Comparison of ENCODE assay signal across 26 cellular contexts in genomic region chr12:85784096-85784720, GRCh38. TPM values are rescaled to one million over a fixed set of nuclear protein-coding genes. Genes with fewer than 3 reads are reported as not detected.
DNase-seq lines count a peak whose midpoint lies in the region; ATAC-seq and TF ChIP-seq lines count a peak whose summit lies in the region.
"Had no signal": no experiment of that assay in that cellular context is flagged by ENCODE, and none has a peak within 500 bp of the region (broad histone marks: within the 10 kb centered on the region; RNA-seq: fewer than 3 reads in every experiment).

No MANE protein-coding gene starts in this region.

- ATAC-seq in GM21786 (IDR thresholded peaks at IDR 0.05; ENCODE audit: unreplicated experiment) = no peak
- ATAC-seq: activated CD8-positive, alpha-beta T cell treated with anti-CD3 and anti-CD28 coated beads for 36 hours; Panc1; psoas muscle had no signal

- peak overlapping the region; percentile 10 for H3K4me2 ChIP-seq in mammary epithelial cell (ENCODE audit: insufficient read depth, low read depth, low read length)
- no peak overlapping the region for H3K4me2 ChIP-seq in fibroblast of lung (ENCODE audit: extremely low read depth, insufficient read depth, low read length)

- intact Hi-C loops in mammary epithelial cell (cut with micrococcal nuclease) = loop anchor here (1.0 kb wide), 4 partner anchors 28 to 209 kb away; partner anchors contain the start of gene RASSF9
- intact Hi-C loops in breast epithelium (cut with DNase I; ENCODE audit: low total_unique reads) = no loop called here
- intact Hi-C loops in activated T-helper 1 cell treated with anti-CD3 and anti-CD28 coated beads, Interleukin-12 subunit alpha, Interleukin-12 subunit beta, Interleukin-2, Interleukin-4 antibody, amounts not matched to agents 30 ng/mL and 10 ng/mL and 1 ng/mL, durations not matched to agents 14 hours and 24 hours and 36 hours (cut with micrococcal nuclease) = no loop called here

- in situ Hi-C loops in mammary epithelial cell (cut with MboI; ENCODE audit: low sequenced_read_pairs in 2 of 2) = no loop called here

- no peaks in the 10 kb centered on the region for H3K36me3 ChIP-seq in mammary epithelial cell (ENCODE audit: insufficient read depth, low read length)
- no peaks in the 10 kb centered on the region for H3K36me3 ChIP-seq in breast epithelium
- H3K36me3 ChIP-seq in fibroblast of lung (ENCODE audit: control insufficient read depth, insufficient read depth, low read length) = no peaks in the 10 kb centered on the region
- H3K36me3 ChIP-seq: stomach had no signal

- H3K9me3 ChIP-seq in mammary epithelial cell (replicated peaks; ENCODE audit: insufficient read depth, low read length) (no peaks in the 10 kb centered on the region), breast epithelium (no peaks in the 10 kb centered on the region), fibroblast of lung (ENCODE audit: control insufficient read depth, insufficient read depth, low read depth, low read length) (no peaks in the 10 kb centered on the region)
- H3K9me3 ChIP-seq: psoas muscle had no signal

- H3K9ac ChIP-seq in mammary epithelial cell (ENCODE audit: insufficient read depth, low read length) (no peak overlapping the region), fibroblast of lung (ENCODE audit: insufficient read depth, low read length) (no peak overlapping the region)

- WGBS in mammary epithelial cell (ENCODE audit: low coverage, missing lambda C conversion rate) = 18% methylated on average over 2 of the region's 2 CpGs

- TF ChIP-seq CTCF in mammary epithelial cell (conservative IDR thresholded peaks at IDR 0.05 in 1 of 2, IDR thresholded peaks at IDR 0.05 in 1 of 2; ENCODE audit: extremely low read depth in 1 of 2, insufficient read depth in 1 of 2, low read depth in 1 of 2, low read length in 2 of 2) (no peak), breast epithelium (IDR thresholded peaks at IDR 0.05) (no peak), fibroblast of lung (conservative IDR thresholded peaks at IDR 0.05 in 1 of 2, IDR thresholded peaks at IDR 0.05 in 1 of 2; ENCODE audit: low read depth in 1 of 2, low read length in 2 of 2) (no peak)

- BruUV-seq in mammary epithelial cell (replicated peaks; lab: Mats Ljungman, UMichigan) = TSS peak; percentile 33

- no peaks in the 10 kb centered on the region for H4K20me1 ChIP-seq in mammary epithelial cell (ENCODE audit: insufficient read depth, low read length)
- no peaks in the 10 kb centered on the region for H4K20me1 ChIP-seq in fibroblast of lung (ENCODE audit: control insufficient read depth, extremely low read depth, insufficient read depth, low read length)

- H3K27ac ChIP-seq in mammary epithelial cell (ENCODE audit: insufficient read depth, low read depth, low read length) = peak overlapping the region; percentile 25
- H3K27ac ChIP-seq in breast epithelium = no peak overlapping the region
- H3K27ac ChIP-seq in fibroblast of lung (ENCODE audit: insufficient read depth, low read length) = no peak overlapping the region
- H3K27ac ChIP-seq: C4-2B, coronary artery, psoas muscle, stomach had no signal

- H3K27me3 ChIP-seq in mammary epithelial cell (ENCODE audit: insufficient read depth, low read length) (no peaks in the 10 kb centered on the region), breast epithelium (no peaks in the 10 kb centered on the region), fibroblast of lung (ENCODE audit: control insufficient read depth, insufficient read depth, low read length) (no peaks in the 10 kb centered on the region)
- H3K27me3 ChIP-seq: stomach had no signal

- dilution Hi-C loops in mammary epithelial cell (cut with HindIII; ENCODE audit: low sequenced_read_pairs) = no loop called here

- H3K4me3 ChIP-seq in mammary epithelial cell (replicated peaks in 1 of 3; ENCODE audit: insufficient read depth in 1 of 3, low read depth in 2 of 3, low read length in 3 of 3) = no peak overlapping the region
- H3K4me3 ChIP-seq in breast epithelium = no peak overlapping the region
- no peak overlapping the region for H3K4me3 ChIP-seq in fibroblast of lung (replicated peaks in 1 of 4; ENCODE audit: control extremely low read depth in 1 of 4, insufficient read depth in 1 of 4, low read depth in 3 of 4, low read length in 4 of 4)
- H3K4me3 ChIP-seq: coronary artery, psoas muscle, stomach had no signal

- no peak for TF ChIP-seq POLR2A in breast epithelium (IDR thresholded peaks at IDR 0.05)

- DNase-seq in mammary epithelial cell = peak; percentile 68
- DNase-seq in breast epithelium (ENCODE audit: low spot score in 2 of 2) = no peak
- DNase-seq in NCI-H774 (lab: John Stamatoyannopoulos, UW) = peak; percentile 17
- peak; percentile 26 to 51 for DNase-seq in fibroblast of lung (ENCODE audit: low read depth in 2 of 2)
- no peak for DNase-seq in activated T-helper 1 cell treated with anti-CD3 and anti-CD28 coated beads, Interleukin-12 subunit alpha, Interleukin-12 subunit beta, Interleukin-2, Interleukin-4 antibody, amounts not matched to agents 30 ng/mL and 10 ng/mL and 1 ng/mL, durations not matched to agents 14 hours and 24 hours and 36 hours (ENCODE audit: low spot score)
- no peak for DNase-seq in NCI-H2029 treated with DMSO at 0.1 percent for 48 hours (lab: John Stamatoyannopoulos, UW)
- no peak for DNase-seq in occipital lobe (lab: John Stamatoyannopoulos, UW)
- DNase-seq: activated CD4-positive, CD25-positive, alpha-beta regulatory T cell; activated CD8-positive, alpha-beta T cell treated with anti-CD3 and anti-CD28 coated beads for 36 hours; activated naive CD8-positive, alpha-beta T cell treated with anti-CD3 and anti-CD28 coated beads for 36 hours; DMS153; foreskin melanocyte; H9; midbrain; NCI-H1694 treated with DMSO at 0.1 percent for 48 hours; nephron progenitor cell; psoas muscle; small intestine; stimulated activated CD4-positive, alpha-beta T cell treated with anti-CD3 and anti-CD28 coated beads, Interleukin-4, amount 100 ng/mL, for 1 hour; stomach had no signal

- no peaks in the 10 kb centered on the region for H3K36me3 Mint-ChIP-seq in activated T-helper 1 cell treated with anti-CD3 and anti-CD28 coated beads, Interleukin-12 subunit alpha, Interleukin-12 subunit beta, Interleukin-2, Interleukin-4 antibody, amounts not matched to agents 30 ng/mL and 10 ng/mL and 1 ng/mL, durations not matched to agents 14 hours and 24 hours and 36 hours (ENCODE audit: low read depth)
- H3K36me3 Mint-ChIP-seq: activated naive CD8-positive, alpha-beta T cell treated with anti-CD3 and anti-CD28 coated beads for 36 hours; brain had no signal

- H3K9me3 Mint-ChIP-seq in activated T-helper 1 cell treated with anti-CD3 and anti-CD28 coated beads, Interleukin-12 subunit alpha, Interleukin-12 subunit beta, Interleukin-2, Interleukin-4 antibody, amounts not matched to agents 30 ng/mL and 10 ng/mL and 1 ng/mL, durations not matched to agents 14 hours and 24 hours and 36 hours = no peaks in the 10 kb centered on the region
- H3K9me3 Mint-ChIP-seq: activated naive CD8-positive, alpha-beta T cell treated with anti-CD3 and anti-CD28 coated beads for 36 hours had no signal

- peak overlapping the region; percentile 41 for H2AFZ ChIP-seq in mammary epithelial cell (ENCODE audit: low read depth, low read length)
- no peak overlapping the region for H2AFZ ChIP-seq in fibroblast of lung (ENCODE audit: low read length)

- no peaks in the 10 kb centered on the region for H3K27me3 Mint-ChIP-seq in activated T-helper 1 cell treated with anti-CD3 and anti-CD28 coated beads, Interleukin-12 subunit alpha, Interleukin-12 subunit beta, Interleukin-2, Interleukin-4 antibody, amounts not matched to agents 30 ng/mL and 10 ng/mL and 1 ng/mL, durations not matched to agents 14 hours and 24 hours and 36 hours (ENCODE audit: insufficient read depth)
- H3K27me3 Mint-ChIP-seq: activated CD8-positive, alpha-beta T cell treated with anti-CD3 and anti-CD28 coated beads for 36 hours; activated naive CD8-positive, alpha-beta T cell treated with anti-CD3 and anti-CD28 coated beads for 36 hours had no signal

- H3K79me2 ChIP-seq in mammary epithelial cell (ENCODE audit: insufficient read depth, low read length) = no peaks in the 10 kb centered on the region
- no peaks in the 10 kb centered on the region for H3K79me2 ChIP-seq in fibroblast of lung (ENCODE audit: control insufficient read depth, insufficient read depth, low read length)

- H3K27ac Mint-ChIP-seq in activated T-helper 1 cell treated with anti-CD3 and anti-CD28 coated beads, Interleukin-12 subunit alpha, Interleukin-12 subunit beta, Interleukin-2, Interleukin-4 antibody, amounts not matched to agents 30 ng/mL and 10 ng/mL and 1 ng/mL, durations not matched to agents 14 hours and 24 hours and 36 hours = no peak overlapping the region
- H3K27ac Mint-ChIP-seq: activated CD8-positive, alpha-beta T cell treated with anti-CD3 and anti-CD28 coated beads for 36 hours; activated naive CD8-positive, alpha-beta T cell treated with anti-CD3 and anti-CD28 coated beads for 36 hours; H9; nephron progenitor cell; T-helper 2 cell treated with Interferon-gamma antibody and Interleukin-4, amounts not matched to agents 5 μg/mL and 100 μg/mL, for 36 hours had no signal

- H3K4me1 Mint-ChIP-seq in activated T-helper 1 cell treated with anti-CD3 and anti-CD28 coated beads, Interleukin-12 subunit alpha, Interleukin-12 subunit beta, Interleukin-2, Interleukin-4 antibody, amounts not matched to agents 30 ng/mL and 10 ng/mL and 1 ng/mL, durations not matched to agents 14 hours and 24 hours and 36 hours (ENCODE audit: low read depth) = no peaks in the 10 kb centered on the region
- H3K4me1 Mint-ChIP-seq: activated naive CD8-positive, alpha-beta T cell treated with anti-CD3 and anti-CD28 coated beads for 36 hours had no signal

- H3K4me1 ChIP-seq in mammary epithelial cell (ENCODE audit: insufficient read depth, low read length) (no peaks in the 10 kb centered on the region), breast epithelium (no peaks in the 10 kb centered on the region), fibroblast of lung (ENCODE audit: control insufficient read depth, extremely low read depth, insufficient read depth, low read length) (no peaks in the 10 kb centered on the region)
- H3K4me1 ChIP-seq: psoas muscle, stomach had no signal

- H3K4me3 Mint-ChIP-seq in activated T-helper 1 cell treated with anti-CD3 and anti-CD28 coated beads, Interleukin-12 subunit alpha, Interleukin-12 subunit beta, Interleukin-2, Interleukin-4 antibody, amounts not matched to agents 30 ng/mL and 10 ng/mL and 1 ng/mL, durations not matched to agents 14 hours and 24 hours and 36 hours = no peak overlapping the region
- H3K4me3 Mint-ChIP-seq: activated CD8-positive, alpha-beta T cell treated with anti-CD3 and anti-CD28 coated beads for 36 hours; activated naive CD8-positive, alpha-beta T cell treated with anti-CD3 and anti-CD28 coated beads for 36 hours; brain; H9; nephron progenitor cell; T-helper 2 cell treated with Interferon-gamma antibody and Interleukin-4, amounts not matched to agents 5 μg/mL and 100 μg/mL, for 36 hours had no signal

- CTCF ChIA-PET in mammary epithelial cell (lab: Charles Lee; ENCODE audit: low non-redundant PET) = no interaction called here

RNA-seq across cellular contexts. Expression of gene RASSF9, which starts 52.0 kb away (rescaled TPM):
- total RNA-seq in mammary epithelial cell = 10 to 100 TPM in 1 of 2 donors, 1 to 10 TPM in 1; 7.1 to 13.5 TPM
- polyA plus RNA-seq in mammary epithelial cell = 2.6 TPM
- 6.0 TPM for polyA minus RNA-seq in mammary epithelial cell
- total RNA-seq in breast epithelium = 1 to 10 TPM; 2.2 to 2.9 (median 2.9) TPM
- total RNA-seq in fibroblast of lung = 0.33 and 0.77 TPM in 2 replicates
- 0.08 and 0.37 TPM in 2 replicates for polyA plus RNA-seq in fibroblast of lung
- 0.03 and 0.21 TPM in 2 replicates for polyA plus RNA-seq in fibroblast of lung (2012)
- polyA minus RNA-seq in fibroblast of lung (ENCODE audit: low replicate concordance) = 0.11 TPM in 1 of 2 replicates, not detected in the other
- not detected in 2 replicates for total RNA-seq in activated T-helper 1 cell treated with anti-CD3 and anti-CD28 coated beads, Interleukin-12 subunit alpha, Interleukin-12 subunit beta, Interleukin-2, Interleukin-4 antibody, amounts not matched to agents 30 ng/mL and 10 ng/mL and 1 ng/mL, durations not matched to agents 14 hours and 24 hours and 36 hours
- 0.47 TPM for total RNA-seq in occipital lobe
- total RNA-seq: activated CD8-positive, alpha-beta T cell treated with anti-CD3 and anti-CD28 coated beads for 36 hours; activated naive CD8-positive, alpha-beta T cell treated with anti-CD3 and anti-CD28 coated beads for 36 hours had no signal

Comparison
In these comparisons a context has a peak if more than half of its experiments do, and no peak if none do; other contexts are left out.
1. DNase-seq: peak in mammary epithelial cell (single experiment), NCI-H774 (single experiment) and fibroblast of lung (2 of 2); none in breast epithelium (0 of 2), activated T-helper 1 cell treated with anti-CD3 and anti-CD28 coated beads, Interleukin-12 subunit alpha, Interleukin-12 subunit beta, Interleukin-2, Interleukin-4 antibody, amounts not matched to agents 30 ng/mL and 10 ng/mL and 1 ng/mL, durations not matched to agents 14 hours and 24 hours and 36 hours (single experiment), NCI-H2029 treated with DMSO at 0.1 percent for 48 hours (single experiment) and occipital lobe (single experiment).